In genomic region chrX:138745215-138745614, GRCh38 we compare ENCODE assay signal across 10 cellular contexts. TPM values are rescaled to one million over a fixed set of nuclear protein-coding genes. Genes with fewer than 3 reads are reported as not detected.
A peak's percentile ranks its signal among the peaks of the same experiment; 100 is the strongest.
DNase-seq lines count a peak whose midpoint lies in the region; ATAC-seq and TF ChIP-seq lines count a peak whose summit lies in the region.
"Had no signal": no experiment of that assay in that cellular context is flagged by ENCODE, and none has a peak within 500 bp of the region (broad histone marks: within the 10 kb centered on the region; RNA-seq: fewer than 3 reads in every experiment).

No MANE protein-coding gene starts in this region.

- H3K4me3 ChIP-seq in fibroblast of villous mesenchyme (ENCODE audit: low read depth, low read length): no peak overlapping the region

- ATAC-seq in GM18858 (IDR thresholded peaks at IDR 0.05; ENCODE audit: unreplicated experiment): peak; percentile 76
- ATAC-seq in HG03342 (IDR thresholded peaks at IDR 0.05; ENCODE audit: unreplicated experiment): peak; percentile 80

- TF ChIP-seq CTCF in fibroblast of villous mesenchyme (IDR thresholded peaks at IDR 0.05; ENCODE audit: insufficient read depth, low read depth, low read length) (peak; percentile 64), progenitor cell of endocrine pancreas (IDR thresholded peaks at IDR 0.05; ENCODE audit: unreplicated experiment) (peak; percentile 85)

- H3K4me3 Mint-ChIP-seq in progenitor cell of endocrine pancreas (ENCODE audit: low read depth): no peak overlapping the region
- H3K4me3 Mint-ChIP-seq: activated B cell treated with CpG ODN at 0.5 μM for 24 hours had no signal

- no peak overlapping the region for H3K27ac Mint-ChIP-seq in progenitor cell of endocrine pancreas
- H3K27ac Mint-ChIP-seq: activated B cell treated with CpG ODN at 0.5 μM for 24 hours had no signal

- DNase-seq in D341Med (ENCODE audit: low spot score): peak; percentile 30
- peak; percentile 65 for DNase-seq in SK-MEL-5 (ENCODE audit: low read depth, low spot score)
- peak; percentile 43 for DNase-seq in fibroblast of villous mesenchyme (ENCODE audit: low read depth)
- DNase-seq in progenitor cell of endocrine pancreas (ENCODE audit: low spot score, unreplicated experiment): peak; percentile 30
- DNase-seq in mesenteric fat pad (ENCODE audit: low spot score): no peak
- no peak for DNase-seq in HPDE6-E6E7 (ENCODE audit: extremely low spot score)
- DNase-seq: activated B cell treated with CpG ODN at 0.5 μM for 24 hours, right cardiac atrium had no signal

- in situ Hi-C loops in SK-MEL-5 (cut with HindIII; ENCODE audit: low pct_unique_long_range_greater_than_20kb, low sequenced_read_pairs): no loop called here

- H3K4me1 Mint-ChIP-seq in progenitor cell of endocrine pancreas (ENCODE audit: low read depth): peaks cover 8% of the 10 kb centered on the region
- H3K4me1 Mint-ChIP-seq: activated B cell treated with CpG ODN at 0.5 μM for 24 hours had no signal

- no peaks in the 10 kb centered on the region for H3K36me3 Mint-ChIP-seq in progenitor cell of endocrine pancreas (ENCODE audit: insufficient read depth)

- H3K9me3 Mint-ChIP-seq in progenitor cell of endocrine pancreas (ENCODE audit: low read depth): no peaks in the 10 kb centered on the region
- H3K9me3 Mint-ChIP-seq: activated B cell treated with CpG ODN at 0.5 μM for 24 hours had no signal

- no peaks in the 10 kb centered on the region for H3K27me3 Mint-ChIP-seq in progenitor cell of endocrine pancreas
- H3K27me3 Mint-ChIP-seq: activated B cell treated with CpG ODN at 0.5 μM for 24 hours had no signal

RNA-seq across cellular contexts. Expression of gene FGF13, which starts 33.7 kb away (rescaled TPM):
- total RNA-seq in SK-MEL-5 (2014; rRNA removed; shearing (Covaris generic)): 24.2 and 27.2 TPM in 2 replicates
- polyA plus RNA-seq in SK-MEL-5 (2015; cell fraction: cytosol; rRNA removed): 29.1 and 32.6 TPM in 2 replicates
- 9.9 and 14.3 TPM in 2 replicates for polyA plus RNA-seq in SK-MEL-5 (2015; cell fraction: nucleus; rRNA removed)
- under 0.01 TPM in 1 of 2 replicates, not detected in the other for total RNA-seq in fibroblast of villous mesenchyme
- 19.3 and 20.7 TPM in 2 replicates for total RNA-seq in progenitor cell of endocrine pancreas
- total RNA-seq in mesenteric fat pad: 8.7 TPM
- total RNA-seq: activated B cell treated with CpG ODN at 0.5 μM for 24 hours had no signal

Comparison
In these comparisons a context has a peak if more than half of its experiments do, and no peak if none do; other contexts are left out.
1. DNase-seq: peak in D341Med (single experiment), SK-MEL-5 (single experiment), fibroblast of villous mesenchyme (single experiment) and progenitor cell of endocrine pancreas (single experiment); none in mesenteric fat pad (single experiment) and HPDE6-E6E7 (single experiment).